Comparison of ENCODE assay signal across 24 cellular contexts in the genomic region with DNA sequence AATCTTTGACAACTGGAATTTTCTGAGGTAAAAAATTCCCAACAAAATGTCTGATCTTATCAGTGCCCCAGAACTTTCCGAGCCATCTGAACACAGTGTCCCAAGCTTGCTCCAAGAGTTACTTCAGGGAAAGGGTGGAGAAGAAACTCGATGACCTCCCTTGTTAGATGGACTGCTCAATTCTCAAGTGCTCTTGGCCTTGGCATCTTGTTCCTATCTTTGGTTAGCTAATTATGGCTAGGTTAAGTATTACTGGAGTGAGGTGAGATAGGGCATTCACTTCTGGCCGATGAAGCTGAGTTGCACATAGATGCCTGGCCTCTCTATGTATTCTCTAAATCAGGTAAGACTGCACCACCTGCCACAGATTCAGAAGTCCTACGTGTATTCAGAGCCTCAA. TPM values are rescaled to one million over a fixed set of nuclear protein-coding genes. Genes with fewer than 3 reads are reported as not detected.
A peak's percentile ranks its signal among the peaks of the same experiment; 100 is the strongest.
DNase-seq lines count a peak whose midpoint lies in the region; ATAC-seq, FAIRE-seq and TF ChIP-seq lines count a peak whose summit lies in the region.
"Had no signal": no experiment of that assay in that cellular context is flagged by ENCODE, and none has a peak within 500 bp of the region (broad histone marks: within the 10 kb centered on the region; RNA-seq: fewer than 3 reads in every experiment).

No MANE protein-coding gene starts in this region.

- peak; percentile 53 for ATAC-seq in Right ventricle myocardium superior (ENCODE audit: poor library complexity)
- ATAC-seq in right cardiac atrium = no peak
- peak; percentile 56 to 77 for ATAC-seq in lower lobe of right lung
- ATAC-seq in upper lobe of right lung = peak; percentile 77
- ATAC-seq: A549, GM23338, HCT116 had no signal

- peaks cover 20% of the 10 kb centered on the region for H3K36me3 Mint-ChIP-seq in chondrocyte (ENCODE audit: low read depth)

- WGBS in right cardiac atrium = 70% methylated on average over 4 of the region's 4 CpGs
- 77 to 88% (median 83%) methylated on average over 4 of the region's 4 CpGs for whole genome bisulfite sequencing in stomach, 5 donors

- TF ChIP-seq CTCF in bronchial epithelial cell (IDR thresholded peaks at IDR 0.05; ENCODE audit: insufficient read depth, low read length, severe bottlenecking) (no peak), lower lobe of right lung (IDR thresholded peaks at IDR 0.05) (no peak), upper lobe of right lung (IDR thresholded peaks at IDR 0.05) (no peak), stomach (IDR thresholded peaks at IDR 0.05) (no peak), chondrocyte (IDR thresholded peaks at IDR 0.05) (no peak)

- H3K4me1 ChIP-seq in right cardiac atrium (ENCODE audit: control insufficient read depth, insufficient read depth, low read length) (no peaks in the 10 kb centered on the region), lower lobe of right lung (no peaks in the 10 kb centered on the region), upper lobe of right lung (no peaks in the 10 kb centered on the region), stomach (no peaks in the 10 kb centered on the region)
- H3K4me1 ChIP-seq: A549 had no signal

- H3K27ac ChIP-seq in right cardiac atrium (ENCODE audit: low read length) = no peak overlapping the region
- H3K27ac ChIP-seq in lower lobe of right lung = no peak overlapping the region
- H3K27ac ChIP-seq in upper lobe of right lung = no peak overlapping the region
- H3K27ac ChIP-seq in stomach = no peak overlapping the region
- H3K27ac ChIP-seq: 22Rv1, A549, C4-2B had no signal

- peak; percentile 43 for FAIRE-seq in bronchial epithelial cell (lab: Jason Lieb, UNC)
- FAIRE-seq: GM12892, GM18507, HTR-8/SVneo had no signal

- no peaks in the 10 kb centered on the region for H3K27me3 Mint-ChIP-seq in chondrocyte (ENCODE audit: low read depth)
- H3K27me3 Mint-ChIP-seq: CD4-positive, alpha-beta T cell had no signal

- H3K4me3 Mint-ChIP-seq in chondrocyte (ENCODE audit: unreplicated experiment) = no peak overlapping the region
- H3K4me3 Mint-ChIP-seq: CD4-positive, alpha-beta T cell; GM23338; HFFc6 had no signal

- TF ChIP-seq EP300 in stomach (IDR thresholded peaks at IDR 0.05) = no peak

- no peak for TF ChIP-seq POLR2A in stomach (IDR thresholded peaks at IDR 0.05)

- intact Hi-C loops in Right ventricle myocardium superior (cut with DNase I) = no loop called here
- intact Hi-C loops in right cardiac atrium (cut with DNase I) = no loop called here
- intact Hi-C loops in lower lobe of right lung (cut with DNase I) = no loop called here
- intact Hi-C loops in upper lobe of right lung (cut with DNase I) = no loop called here
- intact Hi-C loops in stomach (cut with DNase I; ENCODE audit: low total_unique reads) = no loop called here

- H3K27ac Mint-ChIP-seq in chondrocyte (ENCODE audit: unreplicated experiment) = no peak overlapping the region
- H3K27ac Mint-ChIP-seq: CD4-positive, alpha-beta T cell; GM23338; HFFc6 had no signal

- peaks cover 26% of the 10 kb centered on the region for H3K4me1 Mint-ChIP-seq in chondrocyte (ENCODE audit: low read depth)

- H3K27me3 ChIP-seq in right cardiac atrium (ENCODE audit: control insufficient read depth, insufficient read depth) (no peaks in the 10 kb centered on the region), bronchial epithelial cell (ENCODE audit: control insufficient read depth, insufficient read depth, low read length) (no peaks in the 10 kb centered on the region), lower lobe of right lung (ENCODE audit: low read depth) (no peaks in the 10 kb centered on the region), upper lobe of right lung (no peaks in the 10 kb centered on the region), stomach (peaks cover 0 to 2% (median 0%) of the 10 kb centered on the region in 3 donors)

- H3K4me3 ChIP-seq in right cardiac atrium (ENCODE audit: low read length) = no peak overlapping the region
- no peak overlapping the region for H3K4me3 ChIP-seq in bronchial epithelial cell (ENCODE audit: low read depth, low read length)
- no peak overlapping the region for H3K4me3 ChIP-seq in lower lobe of right lung
- no peak overlapping the region for H3K4me3 ChIP-seq in upper lobe of right lung
- no peak overlapping the region for H3K4me3 ChIP-seq in stomach
- H3K4me3 ChIP-seq: A549, GM23338 had no signal

- no peaks in the 10 kb centered on the region for H3K36me3 ChIP-seq in bronchial epithelial cell (ENCODE audit: control insufficient read depth, insufficient read depth, low read length)
- peaks cover 7% of the 10 kb centered on the region for H3K36me3 ChIP-seq in lower lobe of right lung
- no peaks in the 10 kb centered on the region for H3K36me3 ChIP-seq in upper lobe of right lung
- peaks cover 0 to 23% (median 3%) of the 10 kb centered on the region in 4 donors for H3K36me3 ChIP-seq in stomach

- no peaks in the 10 kb centered on the region for H3K9me3 Mint-ChIP-seq in chondrocyte (ENCODE audit: low read depth)
- H3K9me3 Mint-ChIP-seq: CD4-positive, alpha-beta T cell; GM23338; HFFc6 had no signal

- DNase-seq in Right ventricle myocardium superior (no peak), right cardiac atrium (no peak), bronchial epithelial cell (ENCODE audit: low read depth) (no peak), lower lobe of right lung (no peak), upper lobe of right lung (no peak), stomach (no peak), chondrocyte (ENCODE audit: low spot score) (no peak)
- DNase-seq: AML-193; CD4-positive, alpha-beta T cell; DMS153; DMS79; GDM1; H7; HFFc6 had no signal

- no peaks in the 10 kb centered on the region for H3K9me3 ChIP-seq in right cardiac atrium (ENCODE audit: control insufficient read depth, low read length)
- no peaks in the 10 kb centered on the region for H3K9me3 ChIP-seq in lower lobe of right lung
- H3K9me3 ChIP-seq in upper lobe of right lung = no peaks in the 10 kb centered on the region
- H3K9me3 ChIP-seq in stomach = no peaks in the 10 kb centered on the region
- H3K9me3 ChIP-seq: A549 had no signal

RNA-seq across cellular contexts. Expression of a gene that starts 9.1 kb away (rescaled TPM):
- not detected for total RNA-seq in Right ventricle myocardium superior
- not detected for total RNA-seq in right cardiac atrium
- not detected for polyA plus RNA-seq in right cardiac atrium
- not detected in 2 replicates for total RNA-seq in bronchial epithelial cell
- total RNA-seq in lower lobe of right lung = not detected
- not detected for total RNA-seq in upper lobe of right lung
- not detected for total RNA-seq in stomach
- polyA plus RNA-seq in stomach = not detected
- not detected in 3 replicates for total RNA-seq in chondrocyte
- total RNA-seq: CD4-positive, alpha-beta T cell; Daoy; GM23338; H7; HFFc6 had no signal
- polyA plus RNA-seq: A549, BJ, GM23338 had no signal

Comparison
In these comparisons a context has a peak if more than half of its experiments do, and no peak if none do; other contexts are left out.
1. ATAC-seq: peak in Right ventricle myocardium superior (single experiment), lower lobe of right lung (2 of 2) and upper lobe of right lung (single experiment); none in right cardiac atrium (0 of 2).